In genomic region chr20:45346291-45346718, GRCh38 we compare ENCODE assay signal across 1 cellular context.
TF ChIP-seq lines count a peak whose summit lies in the region.

No MANE protein-coding gene starts in this region.

TF ChIP-seq in liver, 16 proteins besides CTCF, POLR2A, EP300 and RAD21 (continued from another document):
- TF ChIP-seq JUND (IDR thresholded peaks at IDR 0.05) (no peak), ZBTB33 (IDR thresholded peaks at IDR 0.05) (no peak), TAF1 (conservative IDR thresholded peaks at IDR 0.05) (no peak), EGR1 (IDR thresholded peaks at IDR 0.05; ENCODE audit: low read depth in 2 of 2) (no peak)
